In genomic region chr1:78358145-78358544, GRCh38 we compare ENCODE assay signal across 1 cellular context.
TF ChIP-seq lines count a peak whose summit lies in the region.

No MANE protein-coding gene starts in this region.

TF ChIP-seq in neural cell, 6 proteins besides CTCF, POLR2A, EP300 and RAD21 (continued from another document):
- TF ChIP-seq, protein P1, sequence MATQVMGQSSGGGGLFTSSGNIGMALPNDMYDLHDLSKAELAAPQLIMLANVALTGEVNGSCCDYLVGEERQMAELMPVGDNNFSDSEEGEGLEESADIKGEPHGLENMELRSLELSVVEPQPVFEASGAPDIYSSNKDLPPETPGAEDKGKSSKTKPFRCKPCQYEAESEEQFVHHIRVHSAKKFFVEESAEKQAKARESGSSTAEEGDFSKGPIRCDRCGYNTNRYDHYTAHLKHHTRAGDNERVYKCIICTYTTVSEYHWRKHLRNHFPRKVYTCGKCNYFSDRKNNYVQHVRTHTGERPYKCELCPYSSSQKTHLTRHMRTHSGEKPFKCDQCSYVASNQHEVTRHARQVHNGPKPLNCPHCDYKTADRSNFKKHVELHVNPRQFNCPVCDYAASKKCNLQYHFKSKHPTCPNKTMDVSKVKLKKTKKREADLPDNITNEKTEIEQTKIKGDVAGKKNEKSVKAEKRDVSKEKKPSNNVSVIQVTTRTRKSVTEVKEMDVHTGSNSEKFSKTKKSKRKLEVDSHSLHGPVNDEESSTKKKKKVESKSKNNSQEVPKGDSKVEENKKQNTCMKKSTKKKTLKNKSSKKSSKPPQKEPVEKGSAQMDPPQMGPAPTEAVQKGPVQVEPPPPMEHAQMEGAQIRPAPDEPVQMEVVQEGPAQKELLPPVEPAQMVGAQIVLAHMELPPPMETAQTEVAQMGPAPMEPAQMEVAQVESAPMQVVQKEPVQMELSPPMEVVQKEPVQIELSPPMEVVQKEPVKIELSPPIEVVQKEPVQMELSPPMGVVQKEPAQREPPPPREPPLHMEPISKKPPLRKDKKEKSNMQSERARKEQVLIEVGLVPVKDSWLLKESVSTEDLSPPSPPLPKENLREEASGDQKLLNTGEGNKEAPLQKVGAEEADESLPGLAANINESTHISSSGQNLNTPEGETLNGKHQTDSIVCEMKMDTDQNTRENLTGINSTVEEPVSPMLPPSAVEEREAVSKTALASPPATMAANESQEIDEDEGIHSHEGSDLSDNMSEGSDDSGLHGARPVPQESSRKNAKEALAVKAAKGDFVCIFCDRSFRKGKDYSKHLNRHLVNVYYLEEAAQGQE (IDR thresholded peaks at IDR 0.05; ENCODE audit: borderline replicate concordance) = no peak
- TF ChIP-seq MXI1 (conservative IDR thresholded peaks at IDR 0.05; ENCODE audit: poor library complexity, severe bottlenecking) = no peak
- TF ChIP-seq SMC3 (conservative IDR thresholded peaks at IDR 0.05; ENCODE audit: poor library complexity) = no peak
